ENCODE assay signal across 39 cellular contexts in the genomic region with DNA sequence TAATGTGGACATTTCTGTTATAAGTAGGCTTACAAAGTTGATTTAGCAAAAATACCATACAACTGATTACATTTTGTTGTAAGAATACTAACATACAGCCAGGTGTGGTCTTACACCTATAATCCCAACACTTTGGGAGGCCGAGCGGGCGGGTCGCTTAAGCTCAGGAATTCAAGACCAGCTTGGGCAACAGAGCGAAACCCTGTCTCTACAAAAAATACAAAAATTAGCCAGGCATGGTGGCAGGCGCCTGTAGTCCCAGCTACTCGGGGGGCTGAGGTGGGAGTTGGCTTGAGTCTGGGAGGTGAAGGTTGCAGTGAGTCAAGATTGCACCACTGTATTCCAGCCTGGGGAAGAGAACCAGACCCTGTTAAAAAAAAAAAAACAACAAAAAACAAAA.
"Had no signal": no experiment of that assay in that cellular context is flagged by ENCODE, and none has a peak within 500 bp of the region (broad histone marks: within the 10 kb centered on the region; RNA-seq: fewer than 3 reads in every experiment).

No MANE protein-coding gene starts in this region.

- H3K4me3 Mint-ChIP-seq: activated naive CD4-positive, alpha-beta T cell treated with anti-CD3 and anti-CD28 coated beads for 36 hours; activated naive CD4-positive, alpha-beta T cell treated with anti-CD3 and anti-CD28 coated beads, Interleukin-2, amount 10 ng/mL, durations not matched to agents 7 days and 5 days; activated naive CD4-positive, alpha-beta T cell treated with anti-CD3 and anti-CD28 coated beads, Interleukin-2, amount 50 U/mL, for 24 hours; activated naive CD8-positive, alpha-beta T cell; activated naive CD8-positive, alpha-beta T cell treated with anti-CD3 and anti-CD28 coated beads for 36 hours; activated naive CD8-positive, alpha-beta T cell treated with anti-CD3 and anti-CD28 coated beads, Interleukin-2, amount 10 ng/mL, durations not matched to agents 7 days and 5 days; activated naive CD8-positive, alpha-beta T cell treated with anti-CD3 and anti-CD28 coated beads, Interleukin-2, amount 50 U/mL, for 24 hours; activated T-cell treated with anti-CD3 and anti-CD28 coated beads, Interleukin-2, amount 50 U/mL, for 24 hours; activated T-cell treated with anti-CD3 and anti-CD28 coated beads, Interleukin-2, amount 50 U/mL, for 4 hours; activated T-cell treated with anti-CD3 and anti-CD28 coated beads, Interleukin-2, amount 50 U/mL, for 72 hours; activated T-helper 1 cell treated with anti-CD3 and anti-CD28 coated beads, Interleukin-12 subunit alpha, Interleukin-12 subunit beta, Interleukin-2, Interleukin-4 antibody, amounts not matched to agents 30 ng/mL and 10 ng/mL and 1 ng/mL, durations not matched to agents 14 hours and 24 hours and 36 hours; activated T-helper 17 cell treated with anti-CD3 and anti-CD28 coated beads, Interleukin-2, amount 50 U/mL, for 72 hours; brain; central memory CD8-positive, alpha-beta T cell had no signal

- H3K27me3 Mint-ChIP-seq: activated naive CD4-positive, alpha-beta T cell treated with anti-CD3 and anti-CD28 coated beads, Interleukin-2, amount 10 ng/mL, durations not matched to agents 7 days and 5 days; activated naive CD4-positive, alpha-beta T cell treated with anti-CD3 and anti-CD28 coated beads, Interleukin-2, amount 50 U/mL, for 24 hours; activated naive CD8-positive, alpha-beta T cell; activated naive CD8-positive, alpha-beta T cell treated with anti-CD3 and anti-CD28 coated beads for 36 hours; activated naive CD8-positive, alpha-beta T cell treated with anti-CD3 and anti-CD28 coated beads, Interleukin-2, amount 10 ng/mL, durations not matched to agents 7 days and 5 days; activated naive CD8-positive, alpha-beta T cell treated with anti-CD3 and anti-CD28 coated beads, Interleukin-2, amount 50 U/mL, for 24 hours; activated T-cell treated with anti-CD3 and anti-CD28 coated beads, Interleukin-2, amount 50 U/mL, for 24 hours; activated T-helper 17 cell treated with anti-CD3 and anti-CD28 coated beads, Interleukin-2, amount 50 U/mL, for 72 hours; brain; central memory CD8-positive, alpha-beta T cell had no signal

- H3K9me3 ChIP-seq: adrenal gland, body of pancreas, breast epithelium had no signal

- H3K9me3 Mint-ChIP-seq: activated naive CD4-positive, alpha-beta T cell treated with anti-CD3 and anti-CD28 coated beads, Interleukin-2, amount 50 U/mL, for 24 hours; activated naive CD8-positive, alpha-beta T cell treated with anti-CD3 and anti-CD28 coated beads, Interleukin-2, amount 50 U/mL, for 24 hours; activated T-helper 17 cell treated with anti-CD3 and anti-CD28 coated beads, Interleukin-2, amount 50 U/mL, for 72 hours; activated T-helper 2 cell treated with anti-CD3 and anti-CD28 coated beads, Interferon-gamma antibody, Interleukin-2, Interleukin-4, amounts not matched to agents 10 μg/mL and 5 μg/mL and 100 μg/mL, durations not matched to agents 14 hours and 24 hours and 36 hours; central memory CD8-positive, alpha-beta T cell had no signal

- H3K27ac Mint-ChIP-seq: activated naive CD4-positive, alpha-beta T cell treated with anti-CD3 and anti-CD28 coated beads for 36 hours; activated naive CD4-positive, alpha-beta T cell treated with anti-CD3 and anti-CD28 coated beads, Interleukin-2, amount 10 ng/mL, durations not matched to agents 7 days and 5 days; activated naive CD4-positive, alpha-beta T cell treated with anti-CD3 and anti-CD28 coated beads, Interleukin-2, amount 50 U/mL, for 24 hours; activated naive CD4-positive, alpha-beta T cell treated with anti-CD3 and anti-CD28 coated beads, Interleukin-2, amount 50 U/mL, for 72 hours; activated naive CD8-positive, alpha-beta T cell; activated naive CD8-positive, alpha-beta T cell treated with anti-CD3 and anti-CD28 coated beads for 36 hours; activated naive CD8-positive, alpha-beta T cell treated with anti-CD3 and anti-CD28 coated beads, Interleukin-2, amount 10 ng/mL, durations not matched to agents 7 days and 5 days; activated naive CD8-positive, alpha-beta T cell treated with anti-CD3 and anti-CD28 coated beads, Interleukin-2, amount 50 U/mL, for 24 hours; activated T-cell treated with anti-CD3 and anti-CD28 coated beads, Interleukin-2, amount 50 U/mL, for 24 hours; activated T-cell treated with anti-CD3 and anti-CD28 coated beads, Interleukin-2, amount 50 U/mL, for 72 hours; activated T-helper 1 cell treated with anti-CD3 and anti-CD28 coated beads, Interleukin-12 subunit alpha, Interleukin-12 subunit beta, Interleukin-2, Interleukin-4 antibody, amounts not matched to agents 30 ng/mL and 10 ng/mL and 1 ng/mL, durations not matched to agents 14 hours and 24 hours and 36 hours; activated T-helper 17 cell treated with anti-CD3 and anti-CD28 coated beads, Interleukin-2, amount 50 U/mL, for 72 hours; activated T-helper 2 cell treated with anti-CD3 and anti-CD28 coated beads, Interferon-gamma antibody, Interleukin-2, Interleukin-4, amounts not matched to agents 10 μg/mL and 5 μg/mL and 100 μg/mL, durations not matched to agents 14 hours and 24 hours and 36 hours had no signal

- H3K27me3 ChIP-seq: adrenal gland, ascending aorta, body of pancreas, brain microvascular endothelial cell, breast epithelium, cardiac muscle cell had no signal

- DNase-seq: activated effector memory CD4-positive, alpha-beta T cell treated with anti-CD3 and anti-CD28 coated beads, Interleukin-2, amount 50 U/mL, for 16 hours; activated effector memory CD4-positive, alpha-beta T cell treated with Interleukin-2 at 50 U/mL for 16 hours; activated gamma-delta T cell; activated gamma-delta T cell treated with Interleukin-2 at 50 U/mL for 16 hours; activated naive CD4-positive, alpha-beta T cell; activated naive CD4-positive, alpha-beta T cell treated with anti-CD3 and anti-CD28 coated beads for 36 hours; activated naive CD4-positive, alpha-beta T cell treated with anti-CD3 and anti-CD28 coated beads, Interleukin-2, amount 10 ng/mL, durations not matched to agents 7 days and 5 days; activated naive CD4-positive, alpha-beta T cell treated with anti-CD3 and anti-CD28 coated beads, Interleukin-2, amount 50 U/mL, for 16 hours; activated naive CD4-positive, alpha-beta T cell treated with Interleukin-2 at 50 U/mL for 16 hours; activated naive CD8-positive, alpha-beta T cell treated with anti-CD3 and anti-CD28 coated beads for 36 hours; activated naive CD8-positive, alpha-beta T cell treated with anti-CD3 and anti-CD28 coated beads, Interleukin-2, amount 10 ng/mL, durations not matched to agents 7 days and 5 days; activated naive CD8-positive, alpha-beta T cell treated with anti-CD3 and anti-CD28 coated beads, Interleukin-2, amount 50 U/mL, for 24 hours; activated T-cell treated with anti-CD3 and anti-CD28 coated beads for 4 hours; activated T-cell treated with anti-CD3 and anti-CD28 coated beads, Interleukin-2, amount 50 U/mL, for 1 hour; activated T-cell treated with anti-CD3 and anti-CD28 coated beads, Interleukin-2, amount 50 U/mL, for 24 hours; activated T-cell treated with anti-CD3 and anti-CD28 coated beads, Interleukin-2, amount 50 U/mL, for 4 hours; activated T-cell treated with anti-CD3 and anti-CD28 coated beads, Interleukin-2, amount 50 U/mL, for 48 hours; activated T-cell treated with anti-CD3 and anti-CD28 coated beads, Interleukin-2, amount 50 U/mL, for 72 hours; adrenal gland; amniotic stem cell; amygdala; anterior cingulate cortex; aorta; body of pancreas; brain microvascular endothelial cell; caudate nucleus; central memory CD4-positive, alpha-beta T cell; cerebellar nuclear complex had no signal

- H3K36me3 ChIP-seq: adrenal gland, ascending aorta, breast epithelium, cardiac muscle cell had no signal

- H3K27ac ChIP-seq: adrenal gland, ascending aorta, body of pancreas, brain microvascular endothelial cell, breast epithelium, cardiac muscle cell had no signal

- H3K4me1 ChIP-seq: ascending aorta, breast epithelium had no signal

- H3K4me3 ChIP-seq: adrenal gland, ascending aorta, body of pancreas, breast epithelium, cardiac muscle cell had no signal
